1 cellular context compared by ENCODE assay signal in the genomic region with DNA sequence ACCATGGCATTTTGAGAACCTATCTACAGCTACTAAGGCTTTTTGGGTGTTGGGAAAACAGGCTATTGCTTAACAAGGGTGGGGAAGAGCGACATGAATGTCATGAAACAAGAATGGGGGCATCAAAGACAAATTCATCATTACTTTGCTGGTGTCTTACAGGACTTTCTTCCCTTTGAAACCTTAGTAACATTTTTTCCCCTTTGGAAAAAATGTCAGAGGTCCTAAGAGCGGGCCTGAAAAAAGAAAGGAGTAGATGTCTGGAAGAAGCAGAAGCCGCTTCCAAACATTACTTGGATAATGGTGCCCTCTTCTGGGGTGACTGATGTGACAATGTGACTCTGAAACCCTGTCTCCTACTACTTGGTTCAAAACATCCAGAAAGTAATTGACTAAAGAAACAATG.
TF ChIP-seq lines count a peak whose summit lies in the region.

No MANE protein-coding gene starts in this region.

TF ChIP-seq in HEK293, 187 proteins besides CTCF, POLR2A, EP300 and RAD21 (continued from another document):
- TF ChIP-seq ZFHX2 (tag by site-specific recombination; conservative IDR thresholded peaks at IDR 0.05) (no peak), ZNF114 (tag by site-specific recombination; IDR thresholded peaks at IDR 0.05) (no peak), IKZF3 (tag by site-specific recombination; IDR thresholded peaks at IDR 0.05) (peak; percentile 67), ZNF335 (tag by site-specific recombination; conservative IDR thresholded peaks at IDR 0.05) (peak; percentile 60), ZNF529 (tag by site-specific recombination; IDR thresholded peaks at IDR 0.05; ENCODE audit: insufficient replicate concordance) (no peak), ZFP41 (tag by site-specific recombination; IDR thresholded peaks at IDR 0.05; ENCODE audit: borderline replicate concordance) (no peak), ZNF302 (tag by site-specific recombination; IDR thresholded peaks at IDR 0.05; ENCODE audit: low read depth) (no peak), ZBTB7A (tag by site-specific recombination; IDR thresholded peaks at IDR 0.05; ENCODE audit: low read depth) (no peak), ZNF660 (tag by site-specific recombination; IDR thresholded peaks at IDR 0.05) (0 out of 2 replicates have a peak, but pooled peaks have one; percentile 61), KLF7 (tag by site-specific recombination; IDR thresholded peaks at IDR 0.05; ENCODE audit: borderline replicate concordance) (no peak), ZSCAN30 (tag by site-specific recombination; IDR thresholded peaks at IDR 0.05) (0 out of 2 replicates have a peak, but pooled peaks have one; percentile 50), HOXC10 (CRISPR knock-in tag; IDR thresholded peaks at IDR 0.05) (no peak), HIC1 (tag by site-specific recombination; IDR thresholded peaks at IDR 0.05) (no peak), ZNF140 (tag by site-specific recombination; IDR thresholded peaks at IDR 0.05) (no peak), KLF16 (tag by site-specific recombination; IDR thresholded peaks at IDR 0.05) (no peak), ZNF645 (tag by site-specific recombination; IDR thresholded peaks at IDR 0.05) (no peak), SCRT2 (tag by site-specific recombination; IDR thresholded peaks at IDR 0.05) (no peak), ZNF366 (tag by site-specific recombination; conservative IDR thresholded peaks at IDR 0.05) (peak; percentile 49; the same call in 1 of the 2 replicates), ZNF585B (tag by site-specific recombination; IDR thresholded peaks at IDR 0.05) (no peak), ZNF776 (tag by site-specific recombination; IDR thresholded peaks at IDR 0.05; ENCODE audit: borderline replicate concordance) (no peak), ZBTB1 (tag by site-specific recombination; IDR thresholded peaks at IDR 0.05) (no peak), MZF1 (tag by site-specific recombination; IDR thresholded peaks at IDR 0.05; ENCODE audit: borderline replicate concordance) (no peak), ZNF132 (tag by site-specific recombination; IDR thresholded peaks at IDR 0.05; ENCODE audit: borderline replicate concordance) (no peak), ZNF2 (tag by site-specific recombination; IDR thresholded peaks at IDR 0.05) (no peak), BCL11A (tag by site-specific recombination; IDR thresholded peaks at IDR 0.05; ENCODE audit: low read depth) (no peak), ZNF37A (tag by site-specific recombination; IDR thresholded peaks at IDR 0.05) (no peak), ZNF112 (tag by site-specific recombination; IDR thresholded peaks at IDR 0.05) (no peak), TSHZ1 (tag by site-specific recombination; IDR thresholded peaks at IDR 0.05; ENCODE audit: borderline replicate concordance) (no peak), ZNF23 (tag by site-specific recombination; IDR thresholded peaks at IDR 0.05; ENCODE audit: borderline replicate concordance) (no peak), ZNF830 (tag by site-specific recombination; IDR thresholded peaks at IDR 0.05; ENCODE audit: low read depth) (no peak), ZNF654 (tag by site-specific recombination; IDR thresholded peaks at IDR 0.05; ENCODE audit: low read depth) (peak; percentile 98), ZNF350 (tag by site-specific recombination; IDR thresholded peaks at IDR 0.05) (no peak), HOXA7 (CRISPR knock-in tag; IDR thresholded peaks at IDR 0.05; ENCODE audit: borderline replicate concordance) (no peak), ZNF626 (tag by site-specific recombination; IDR thresholded peaks at IDR 0.05) (no peak), ZNF19 (tag by site-specific recombination; IDR thresholded peaks at IDR 0.05; ENCODE audit: low read depth) (no peak), ZNF391 (tag by site-specific recombination; IDR thresholded peaks at IDR 0.05; ENCODE audit: borderline replicate concordance, low read depth) (no peak), ZNF544 (tag by site-specific recombination; IDR thresholded peaks at IDR 0.05) (no peak), ZBTB8A (tag by site-specific recombination; IDR thresholded peaks at IDR 0.05) (no peak), ZNF785 (tag by site-specific recombination; IDR thresholded peaks at IDR 0.05) (no peak), ZNF501 (tag by site-specific recombination; IDR thresholded peaks at IDR 0.05) (no peak), GLIS1 (tag by site-specific recombination; IDR thresholded peaks at IDR 0.05) (no peak), ZNF707 (tag by site-specific recombination; IDR thresholded peaks at IDR 0.05) (no peak), ZNF624 (tag by site-specific recombination; IDR thresholded peaks at IDR 0.05) (no peak), ZIC2 (tag by site-specific recombination; IDR thresholded peaks at IDR 0.05) (no peak), SP2 (tag by site-specific recombination; IDR thresholded peaks at IDR 0.05) (no peak), ZNF138 (tag by site-specific recombination; IDR thresholded peaks at IDR 0.05; ENCODE audit: borderline replicate concordance) (no peak)
- TF ChIP-seq, protein P1, sequence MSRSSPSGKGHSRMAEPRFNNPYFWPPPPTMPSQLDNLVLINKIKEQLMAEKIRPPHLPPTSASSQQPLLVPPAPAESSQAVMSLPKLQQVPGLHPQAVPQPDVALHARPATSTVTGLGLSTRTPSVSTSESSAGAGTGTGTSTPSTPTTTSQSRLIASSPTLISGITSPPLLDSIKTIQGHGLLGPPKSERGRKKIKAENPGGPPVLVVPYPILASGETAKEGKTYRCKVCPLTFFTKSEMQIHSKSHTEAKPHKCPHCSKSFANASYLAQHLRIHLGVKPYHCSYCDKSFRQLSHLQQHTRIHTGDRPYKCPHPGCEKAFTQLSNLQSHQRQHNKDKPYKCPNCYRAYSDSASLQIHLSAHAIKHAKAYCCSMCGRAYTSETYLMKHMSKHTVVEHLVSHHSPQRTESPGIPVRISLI (tag by site-specific recombination; IDR thresholded peaks at IDR 0.05) = peak; percentile 54
- TF ChIP-seq, protein P2, sequence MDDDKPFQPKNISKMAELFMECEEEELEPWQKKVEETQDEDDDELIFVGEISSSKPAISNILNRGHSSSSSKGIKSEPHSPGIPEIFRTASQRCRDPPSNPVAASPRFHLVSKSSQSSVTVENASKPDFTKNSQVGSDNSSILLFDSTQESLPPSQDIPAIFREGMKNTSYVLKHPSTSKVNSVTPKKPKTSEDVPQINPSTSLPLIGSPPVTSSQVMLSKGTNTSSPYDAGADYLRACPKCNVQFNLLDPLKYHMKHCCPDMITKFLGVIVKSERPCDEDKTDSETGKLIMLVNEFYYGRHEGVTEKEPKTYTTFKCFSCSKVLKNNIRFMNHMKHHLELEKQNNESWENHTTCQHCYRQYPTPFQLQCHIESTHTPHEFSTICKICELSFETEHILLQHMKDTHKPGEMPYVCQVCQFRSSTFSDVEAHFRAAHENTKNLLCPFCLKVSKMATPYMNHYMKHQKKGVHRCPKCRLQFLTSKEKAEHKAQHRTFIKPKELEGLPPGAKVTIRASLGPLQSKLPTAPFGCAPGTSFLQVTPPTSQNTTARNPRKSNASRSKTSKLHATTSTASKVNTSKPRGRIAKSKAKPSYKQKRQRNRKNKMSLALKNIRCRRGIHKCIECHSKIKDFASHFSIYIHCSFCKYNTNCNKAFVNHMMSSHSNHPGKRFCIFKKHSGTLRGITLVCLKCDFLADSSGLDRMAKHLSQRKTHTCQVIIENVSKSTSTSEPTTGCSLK (tag by site-specific recombination; IDR thresholded peaks at IDR 0.05) = no peak
- TF ChIP-seq, protein P3, sequence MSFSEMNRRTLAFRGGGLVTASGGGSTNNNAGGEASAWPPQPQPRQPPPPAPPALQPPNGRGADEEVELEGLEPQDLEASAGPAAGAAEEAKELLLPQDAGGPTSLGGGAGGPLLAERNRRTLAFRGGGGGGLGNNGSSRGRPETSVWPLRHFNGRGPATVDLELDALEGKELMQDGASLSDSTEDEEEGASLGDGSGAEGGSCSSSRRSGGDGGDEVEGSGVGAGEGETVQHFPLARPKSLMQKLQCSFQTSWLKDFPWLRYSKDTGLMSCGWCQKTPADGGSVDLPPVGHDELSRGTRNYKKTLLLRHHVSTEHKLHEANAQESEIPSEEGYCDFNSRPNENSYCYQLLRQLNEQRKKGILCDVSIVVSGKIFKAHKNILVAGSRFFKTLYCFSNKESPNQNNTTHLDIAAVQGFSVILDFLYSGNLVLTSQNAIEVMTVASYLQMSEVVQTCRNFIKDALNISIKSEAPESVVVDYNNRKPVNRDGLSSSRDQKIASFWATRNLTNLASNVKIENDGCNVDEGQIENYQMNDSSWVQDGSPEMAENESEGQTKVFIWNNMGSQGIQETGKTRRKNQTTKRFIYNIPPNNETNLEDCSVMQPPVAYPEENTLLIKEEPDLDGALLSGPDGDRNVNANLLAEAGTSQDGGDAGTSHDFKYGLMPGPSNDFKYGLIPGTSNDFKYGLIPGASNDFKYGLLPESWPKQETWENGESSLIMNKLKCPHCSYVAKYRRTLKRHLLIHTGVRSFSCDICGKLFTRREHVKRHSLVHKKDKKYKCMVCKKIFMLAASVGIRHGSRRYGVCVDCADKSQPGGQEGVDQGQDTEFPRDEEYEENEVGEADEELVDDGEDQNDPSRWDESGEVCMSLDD (tag by site-specific recombination; IDR thresholded peaks at IDR 0.05) = no peak
- TF ChIP-seq, protein P4, sequence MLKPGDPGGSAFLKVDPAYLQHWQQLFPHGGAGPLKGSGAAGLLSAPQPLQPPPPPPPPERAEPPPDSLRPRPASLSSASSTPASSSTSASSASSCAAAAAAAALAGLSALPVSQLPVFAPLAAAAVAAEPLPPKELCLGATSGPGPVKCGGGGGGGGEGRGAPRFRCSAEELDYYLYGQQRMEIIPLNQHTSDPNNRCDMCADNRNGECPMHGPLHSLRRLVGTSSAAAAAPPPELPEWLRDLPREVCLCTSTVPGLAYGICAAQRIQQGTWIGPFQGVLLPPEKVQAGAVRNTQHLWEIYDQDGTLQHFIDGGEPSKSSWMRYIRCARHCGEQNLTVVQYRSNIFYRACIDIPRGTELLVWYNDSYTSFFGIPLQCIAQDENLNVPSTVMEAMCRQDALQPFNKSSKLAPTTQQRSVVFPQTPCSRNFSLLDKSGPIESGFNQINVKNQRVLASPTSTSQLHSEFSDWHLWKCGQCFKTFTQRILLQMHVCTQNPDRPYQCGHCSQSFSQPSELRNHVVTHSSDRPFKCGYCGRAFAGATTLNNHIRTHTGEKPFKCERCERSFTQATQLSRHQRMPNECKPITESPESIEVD (tag by site-specific recombination; IDR thresholded peaks at IDR 0.05) = no peak
